ENCODE assay signal across 1 cellular context in the genomic region with DNA sequence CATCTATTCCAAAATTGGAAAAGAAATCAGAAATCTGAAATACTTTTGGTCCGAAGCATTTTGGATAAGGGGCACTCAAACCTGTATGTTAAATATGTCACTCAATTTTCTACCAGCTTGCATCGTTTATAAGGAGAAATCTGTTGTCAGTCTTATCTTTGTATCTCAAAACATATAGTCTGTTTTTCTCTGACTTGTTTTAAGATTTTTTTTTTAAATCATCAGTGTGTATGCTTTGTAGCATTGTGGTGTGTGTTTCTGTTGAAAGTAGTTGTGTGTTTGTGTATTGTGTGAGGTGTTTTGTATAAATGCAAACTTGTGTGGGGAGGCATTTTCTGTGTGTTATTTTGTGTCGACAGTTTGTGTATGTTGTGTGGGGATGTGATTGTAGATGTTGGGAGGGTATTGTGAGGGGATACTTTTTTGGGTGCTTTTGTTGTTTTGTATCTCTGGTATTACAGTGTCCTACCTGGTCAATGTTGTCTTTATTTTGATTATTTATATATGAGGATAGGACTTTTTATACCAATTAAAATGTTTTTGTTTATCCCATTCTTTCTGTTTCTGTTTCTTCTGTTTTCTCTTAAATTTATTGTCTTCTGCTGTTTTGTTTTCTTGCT.
TF ChIP-seq lines count a peak whose summit lies in the region.

No MANE protein-coding gene starts in this region.

TF ChIP-seq in GM12878, 131 proteins besides CTCF, POLR2A, EP300 and RAD21:
- TF ChIP-seq KLF5 (IDR thresholded peaks at IDR 0.05; ENCODE audit: partially characterized antibody) (peak; percentile 76), HCFC1 (IDR thresholded peaks at IDR 0.05; ENCODE audit: low read length) (no peak), ESRRA (IDR thresholded peaks at IDR 0.05; ENCODE audit: low read length) (no peak), HDGF (IDR thresholded peaks at IDR 0.05) (0 out of 2 replicates have a peak, but pooled peaks have one; percentile 33), PKNOX1 (IDR thresholded peaks at IDR 0.05) (no peak), CBX5 (IDR thresholded peaks at IDR 0.05; ENCODE audit: low read depth) (peak; percentile 98), ATF7 (IDR thresholded peaks at IDR 0.05; ENCODE audit: low read depth) (no peak), RBBP5 (conservative IDR thresholded peaks at IDR 0.05) (no peak), ZNF217 (IDR thresholded peaks at IDR 0.05) (no peak), NKRF (conservative IDR thresholded peaks at IDR 0.05) (no peak), JUNB (IDR thresholded peaks at IDR 0.05) (no peak), NBN (IDR thresholded peaks at IDR 0.05) (peak; percentile 75), RUNX3 (IDR thresholded peaks at IDR 0.05; ENCODE audit: low read length) (no peak), FOS (IDR thresholded peaks at IDR 0.05; ENCODE audit: borderline replicate concordance, extremely low read depth, insufficient read length) (no peak)
- TF ChIP-seq, protein P1, sequence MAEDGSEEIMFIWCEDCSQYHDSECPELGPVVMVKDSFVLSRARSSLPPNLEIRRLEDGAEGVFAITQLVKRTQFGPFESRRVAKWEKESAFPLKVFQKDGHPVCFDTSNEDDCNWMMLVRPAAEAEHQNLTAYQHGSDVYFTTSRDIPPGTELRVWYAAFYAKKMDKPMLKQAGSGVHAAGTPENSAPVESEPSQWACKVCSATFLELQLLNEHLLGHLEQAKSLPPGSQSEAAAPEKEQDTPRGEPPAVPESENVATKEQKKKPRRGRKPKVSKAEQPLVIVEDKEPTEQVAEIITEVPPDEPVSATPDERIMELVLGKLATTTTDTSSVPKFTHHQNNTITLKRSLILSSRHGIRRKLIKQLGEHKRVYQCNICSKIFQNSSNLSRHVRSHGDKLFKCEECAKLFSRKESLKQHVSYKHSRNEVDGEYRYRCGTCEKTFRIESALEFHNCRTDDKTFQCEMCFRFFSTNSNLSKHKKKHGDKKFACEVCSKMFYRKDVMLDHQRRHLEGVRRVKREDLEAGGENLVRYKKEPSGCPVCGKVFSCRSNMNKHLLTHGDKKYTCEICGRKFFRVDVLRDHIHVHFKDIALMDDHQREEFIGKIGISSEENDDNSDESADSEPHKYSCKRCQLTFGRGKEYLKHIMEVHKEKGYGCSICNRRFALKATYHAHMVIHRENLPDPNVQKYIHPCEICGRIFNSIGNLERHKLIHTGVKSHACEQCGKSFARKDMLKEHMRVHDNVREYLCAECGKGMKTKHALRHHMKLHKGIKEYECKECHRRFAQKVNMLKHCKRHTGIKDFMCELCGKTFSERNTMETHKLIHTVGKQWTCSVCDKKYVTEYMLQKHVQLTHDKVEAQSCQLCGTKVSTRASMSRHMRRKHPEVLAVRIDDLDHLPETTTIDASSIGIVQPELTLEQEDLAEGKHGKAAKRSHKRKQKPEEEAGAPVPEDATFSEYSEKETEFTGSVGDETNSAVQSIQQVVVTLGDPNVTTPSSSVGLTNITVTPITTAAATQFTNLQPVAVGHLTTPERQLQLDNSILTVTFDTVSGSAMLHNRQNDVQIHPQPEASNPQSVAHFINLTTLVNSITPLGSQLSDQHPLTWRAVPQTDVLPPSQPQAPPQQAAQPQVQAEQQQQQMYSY (CRISPR knock-in tag; IDR thresholded peaks at IDR 0.05), result no peak
- TF ChIP-seq, protein P2, sequence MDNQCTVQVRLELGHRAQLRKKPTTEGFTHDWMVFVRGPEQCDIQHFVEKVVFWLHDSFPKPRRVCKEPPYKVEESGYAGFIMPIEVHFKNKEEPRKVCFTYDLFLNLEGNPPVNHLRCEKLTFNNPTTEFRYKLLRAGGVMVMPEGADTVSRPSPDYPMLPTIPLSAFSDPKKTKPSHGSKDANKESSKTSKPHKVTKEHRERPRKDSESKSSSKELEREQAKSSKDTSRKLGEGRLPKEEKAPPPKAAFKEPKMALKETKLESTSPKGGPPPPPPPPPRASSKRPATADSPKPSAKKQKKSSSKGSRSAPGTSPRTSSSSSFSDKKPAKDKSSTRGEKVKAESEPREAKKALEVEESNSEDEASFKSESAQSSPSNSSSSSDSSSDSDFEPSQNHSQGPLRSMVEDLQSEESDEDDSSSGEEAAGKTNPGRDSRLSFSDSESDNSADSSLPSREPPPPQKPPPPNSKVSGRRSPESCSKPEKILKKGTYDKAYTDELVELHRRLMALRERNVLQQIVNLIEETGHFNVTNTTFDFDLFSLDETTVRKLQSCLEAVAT (IDR thresholded peaks at IDR 0.05), result peak; percentile 61; the same call in 1 of the 2 replicates
- TF ChIP-seq, protein P3, sequence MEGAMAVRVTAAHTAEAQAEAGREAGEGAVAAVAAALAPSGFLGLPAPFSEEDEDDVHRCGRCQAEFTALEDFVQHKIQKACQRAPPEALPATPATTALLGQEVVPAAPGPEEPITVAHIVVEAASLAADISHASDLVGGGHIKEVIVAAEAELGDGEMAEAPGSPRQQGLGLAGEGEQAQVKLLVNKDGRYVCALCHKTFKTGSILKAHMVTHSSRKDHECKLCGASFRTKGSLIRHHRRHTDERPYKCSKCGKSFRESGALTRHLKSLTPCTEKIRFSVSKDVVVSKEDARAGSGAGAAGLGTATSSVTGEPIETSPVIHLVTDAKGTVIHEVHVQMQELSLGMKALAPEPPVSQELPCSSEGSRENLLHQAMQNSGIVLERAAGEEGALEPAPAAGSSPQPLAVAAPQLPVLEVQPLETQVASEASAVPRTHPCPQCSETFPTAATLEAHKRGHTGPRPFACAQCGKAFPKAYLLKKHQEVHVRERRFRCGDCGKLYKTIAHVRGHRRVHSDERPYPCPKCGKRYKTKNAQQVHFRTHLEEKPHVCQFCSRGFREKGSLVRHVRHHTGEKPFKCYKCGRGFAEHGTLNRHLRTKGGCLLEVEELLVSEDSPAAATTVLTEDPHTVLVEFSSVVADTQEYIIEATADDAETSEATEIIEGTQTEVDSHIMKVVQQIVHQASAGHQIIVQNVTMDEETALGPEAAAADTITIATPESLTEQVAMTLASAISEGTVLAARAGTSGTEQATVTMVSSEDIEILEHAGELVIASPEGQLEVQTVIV (IDR thresholded peaks at IDR 0.05; ENCODE audit: borderline replicate concordance, partially characterized antibody), result no peak
